In the genomic region with DNA sequence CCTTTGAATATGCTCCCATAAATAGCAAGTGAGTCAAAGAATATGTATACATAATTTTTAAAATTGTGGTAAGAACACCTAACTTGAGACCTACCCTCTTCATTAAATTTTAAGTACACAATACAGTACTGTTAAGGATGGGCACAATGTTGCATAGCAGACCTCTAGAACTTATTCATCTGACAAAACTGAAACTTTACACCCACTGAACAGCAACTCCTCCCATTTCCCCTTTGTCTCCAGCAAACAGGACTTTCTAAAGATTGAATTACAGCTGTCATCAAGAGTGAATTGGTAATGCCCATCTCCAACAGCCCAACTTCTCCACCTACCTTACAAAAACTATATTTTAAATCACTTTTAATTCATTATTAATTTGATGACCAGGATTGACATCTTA, we compare ENCODE assay signal across 32 cellular contexts.
A peak's percentile ranks its signal among the peaks of the same experiment; 100 is the strongest.
DNase-seq lines count a peak whose midpoint lies in the region; ATAC-seq and TF ChIP-seq lines count a peak whose summit lies in the region.
"Had no signal": no experiment of that assay in that cellular context is flagged by ENCODE, and none has a peak within 500 bp of the region (broad histone marks: within the 10 kb centered on the region; RNA-seq: fewer than 3 reads in every experiment).

No MANE protein-coding gene starts in this region.

- H3K4me3 ChIP-seq in mammary epithelial cell (replicated peaks in 1 of 3; ENCODE audit: insufficient read depth in 1 of 3, low read depth in 2 of 3, low read length in 3 of 3): no peak overlapping the region
- H3K4me3 ChIP-seq: ascending aorta, cardiac muscle cell, coronary artery, HAP-1, pancreas, thoracic aorta, uterus had no signal

- dilution Hi-C loops in mammary epithelial cell (cut with HindIII; ENCODE audit: low sequenced_read_pairs): no loop called here

- CTCF ChIA-PET in MCF 10A (lab: Yijun Ruan, JAX) (no interaction called here), mammary epithelial cell (lab: Charles Lee; ENCODE audit: low non-redundant PET) (no interaction called here)

- in situ Hi-C loops in mammary epithelial cell (cut with MboI; ENCODE audit: low sequenced_read_pairs in 2 of 2): no loop called here

- no peaks in the 10 kb centered on the region for H3K9me3 Mint-ChIP-seq in MCF 10A (ENCODE audit: unreplicated experiment)
- H3K9me3 Mint-ChIP-seq: CD4-positive, alpha-beta T cell; neural crest cell; stimulated activated naive CD8-positive, alpha-beta T cell treated with anti-CD3 and anti-CD28 coated beads, Interleukin-15, Interleukin-2, amounts not matched to agents 100 ng/mL and 50 ng/mL, for 24 hours had no signal

- no peak overlapping the region for H3K9ac ChIP-seq in mammary epithelial cell (ENCODE audit: insufficient read depth, low read length)

- H3K4me1 ChIP-seq in mammary epithelial cell (ENCODE audit: insufficient read depth, low read length): no peaks in the 10 kb centered on the region
- H3K4me1 ChIP-seq: ascending aorta, HAP-1, pancreas, uterus had no signal

- no peaks in the 10 kb centered on the region for H3K79me2 ChIP-seq in mammary epithelial cell (ENCODE audit: insufficient read depth, low read length)

- H3K4me2 ChIP-seq in mammary epithelial cell (ENCODE audit: insufficient read depth, low read depth, low read length): no peak overlapping the region

- no peak overlapping the region for H2AFZ ChIP-seq in mammary epithelial cell (ENCODE audit: low read depth, low read length)

- no peaks in the 10 kb centered on the region for H3K36me3 Mint-ChIP-seq in MCF 10A (ENCODE audit: insufficient read depth, unreplicated experiment)
- H3K36me3 Mint-ChIP-seq: activated naive CD8-positive, alpha-beta T cell treated with anti-CD3 and anti-CD28 coated beads, Interleukin-2, amount 10 ng/mL, durations not matched to agents 7 days and 5 days had no signal

- H4K20me1 ChIP-seq in mammary epithelial cell (ENCODE audit: insufficient read depth, low read length): no peaks in the 10 kb centered on the region

- TF ChIP-seq CTCF in MCF 10A (IDR thresholded peaks at IDR 0.05; ENCODE audit: unreplicated experiment): no peak
- no peak for TF ChIP-seq CTCF in mammary epithelial cell (conservative IDR thresholded peaks at IDR 0.05 in 1 of 2, IDR thresholded peaks at IDR 0.05 in 1 of 2; ENCODE audit: extremely low read depth in 1 of 2, insufficient read depth in 1 of 2, low read depth in 1 of 2, low read length in 2 of 2)

- H3K4me3 Mint-ChIP-seq in MCF 10A (ENCODE audit: unreplicated experiment): no peak overlapping the region
- H3K4me3 Mint-ChIP-seq: activated naive CD8-positive, alpha-beta T cell treated with anti-CD3 and anti-CD28 coated beads, Interleukin-2, amount 10 ng/mL, durations not matched to agents 7 days and 5 days; CD4-positive, alpha-beta T cell; neural crest cell; stimulated activated naive CD8-positive, alpha-beta T cell treated with anti-CD3 and anti-CD28 coated beads, Interleukin-15, Interleukin-2, amounts not matched to agents 100 ng/mL and 50 ng/mL, for 24 hours had no signal

- POLR2A ChIA-PET in MCF 10A (lab: Yijun Ruan, JAX): no interaction called here

- ATAC-seq in HG02623 (IDR thresholded peaks at IDR 0.05; ENCODE audit: unreplicated experiment) (peak; percentile 67), HG03460 (IDR thresholded peaks at IDR 0.05; ENCODE audit: unreplicated experiment) (peak; percentile 56), HG03108 (IDR thresholded peaks at IDR 0.05; ENCODE audit: unreplicated experiment) (no peak), GM21367 (IDR thresholded peaks at IDR 0.05; ENCODE audit: unreplicated experiment) (no peak), GM18520 (IDR thresholded peaks at IDR 0.05; ENCODE audit: unreplicated experiment) (no peak)
- ATAC-seq: esophagus mucosa, pancreas had no signal

- H3K27ac Mint-ChIP-seq in MCF 10A (ENCODE audit: low read depth, unreplicated experiment): no peak overlapping the region
- H3K27ac Mint-ChIP-seq: activated naive CD8-positive, alpha-beta T cell treated with anti-CD3 and anti-CD28 coated beads, Interleukin-2, amount 10 ng/mL, durations not matched to agents 7 days and 5 days; CD4-positive, alpha-beta T cell; stimulated activated naive CD8-positive, alpha-beta T cell treated with anti-CD3 and anti-CD28 coated beads, Interleukin-15, Interleukin-2, amounts not matched to agents 100 ng/mL and 50 ng/mL, for 24 hours had no signal

- no peaks in the 10 kb centered on the region for H3K27me3 Mint-ChIP-seq in MCF 10A (ENCODE audit: insufficient read depth, unreplicated experiment)
- H3K27me3 Mint-ChIP-seq: activated naive CD8-positive, alpha-beta T cell treated with anti-CD3 and anti-CD28 coated beads, Interleukin-2, amount 10 ng/mL, durations not matched to agents 7 days and 5 days; CD4-positive, alpha-beta T cell; stimulated activated naive CD8-positive, alpha-beta T cell treated with anti-CD3 and anti-CD28 coated beads, Interleukin-15, Interleukin-2, amounts not matched to agents 100 ng/mL and 50 ng/mL, for 24 hours had no signal

- no peaks in the 10 kb centered on the region for H3K36me3 ChIP-seq in mammary epithelial cell (ENCODE audit: insufficient read depth, low read length)
- H3K36me3 ChIP-seq: ascending aorta, cardiac muscle cell, HAP-1, thoracic aorta, uterus had no signal

- peak; percentile 11 for DNase-seq in MCF 10A (ENCODE audit: unreplicated experiment)
- no peak for DNase-seq in mammary epithelial cell
- DNase-seq in NCI-H187 (lab: John Stamatoyannopoulos, UW): no peak
- DNase-seq: activated CD4-positive, alpha-beta T cell treated with anti-CD3 and anti-CD28 coated beads for 48 hours; activated CD8-positive, alpha-beta memory T cell treated with anti-CD3 and anti-CD28 coated beads for 24 hours; activated gamma-delta T cell; activated naive CD8-positive, alpha-beta T cell treated with anti-CD3 and anti-CD28 coated beads, Interleukin-2, amount 10 ng/mL, durations not matched to agents 7 days and 5 days; CD4-positive, alpha-beta T cell; foreskin fibroblast; KBM-7; NCI-H1417 treated with DMSO at 0.1 percent for 48 hours; NCI-H446 treated with DMSO at 0.1 percent for 48 hours; pancreas; retina; Right ventricle myocardium superior; small intestine; T-helper 2 cell; uterus had no signal

- H3K9me3 ChIP-seq in mammary epithelial cell (replicated peaks; ENCODE audit: insufficient read depth, low read length): no peaks in the 10 kb centered on the region
- H3K9me3 ChIP-seq: ascending aorta, HAP-1, pancreas, thoracic aorta, uterus had no signal

- no peaks in the 10 kb centered on the region for H3K4me1 Mint-ChIP-seq in MCF 10A (ENCODE audit: insufficient read depth, unreplicated experiment)
- H3K4me1 Mint-ChIP-seq: activated naive CD8-positive, alpha-beta T cell treated with anti-CD3 and anti-CD28 coated beads, Interleukin-2, amount 10 ng/mL, durations not matched to agents 7 days and 5 days had no signal

- BruUV-seq in MCF 10A (replicated peaks; lab: Mats Ljungman, UMichigan): no TSS peak
- BruUV-seq in mammary epithelial cell (replicated peaks; lab: Mats Ljungman, UMichigan): no TSS peak

- no peak overlapping the region for H3K27ac ChIP-seq in mammary epithelial cell (ENCODE audit: insufficient read depth, low read depth, low read length)
- H3K27ac ChIP-seq: ascending aorta, cardiac muscle cell, coronary artery, pancreas, thoracic aorta, uterus, VCaP had no signal

- intact Hi-C loops in MCF 10A (cut with micrococcal nuclease) (no loop called here), mammary epithelial cell (cut with micrococcal nuclease) (no loop called here)

- H3K27me3 ChIP-seq in mammary epithelial cell (ENCODE audit: insufficient read depth, low read length): no peaks in the 10 kb centered on the region
- H3K27me3 ChIP-seq: ascending aorta, cardiac muscle cell, pancreas, uterus had no signal

Comparison
In these comparisons a context has a peak if more than half of its experiments do, and no peak if none do; other contexts are left out.
1. ATAC-seq: peak in HG02623 (single experiment) and HG03460 (single experiment); none in HG03108 (single experiment), GM21367 (single experiment) and GM18520 (single experiment).